In the genomic region with DNA sequence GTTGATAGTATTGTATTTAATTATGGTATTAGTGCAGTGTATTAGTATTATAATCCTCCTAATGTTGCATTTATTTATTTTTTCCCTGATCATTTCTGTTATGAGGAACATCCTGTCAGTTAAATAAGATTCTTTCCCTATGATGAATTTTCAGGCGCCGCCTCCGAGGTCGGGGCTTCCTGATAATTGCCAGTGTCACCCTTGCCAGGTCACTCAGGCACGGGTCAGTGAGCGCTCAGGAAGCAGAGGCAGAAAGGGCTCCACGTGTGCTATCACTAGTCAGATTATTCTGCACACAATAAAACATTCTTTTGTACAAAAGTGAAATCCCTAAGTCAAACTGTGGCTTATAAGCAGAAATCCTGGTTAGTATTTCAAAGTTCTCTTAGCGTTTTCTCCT, we compare ENCODE assay signal across 23 cellular contexts.
DNase-seq lines count a peak whose midpoint lies in the region; ATAC-seq, FAIRE-seq and TF ChIP-seq lines count a peak whose summit lies in the region.
"Had no signal": no experiment of that assay in that cellular context is flagged by ENCODE, and none has a peak within 500 bp of the region (broad histone marks: within the 10 kb centered on the region; RNA-seq: fewer than 3 reads in every experiment).

No MANE protein-coding gene starts in this region.

- no CpG with 5 or more reads among the region's 8 CpGs for WGBS in trophoblast cell (ENCODE audit: extremely low coverage, insufficient coverage, insufficient read length)

- H3K4me2 ChIP-seq in trophoblast cell (ENCODE audit: low read length) = no peak overlapping the region

- no peak overlapping the region for H3K27ac ChIP-seq in foreskin keratinocyte
- no peak overlapping the region for H3K27ac ChIP-seq in trophoblast cell (ENCODE audit: low read depth, low read length)
- H3K27ac ChIP-seq: epithelial cell of prostate, ovary, right atrium auricular region, upper lobe of left lung had no signal

- no peak overlapping the region for H4K91ac ChIP-seq in trophoblast cell (ENCODE audit: low read depth, low read length)

- peak; percentile 37 for DNase-seq in AG20443 (ENCODE audit: low spot score)
- peak; percentile 10 for DNase-seq in HK-2 (ENCODE audit: unreplicated experiment)
- peak; percentile 50 for DNase-seq in RCC 7860 (ENCODE audit: low spot score)
- DNase-seq in left lobe of liver (ENCODE audit: low spot score) = no peak
- no peak for DNase-seq in foreskin keratinocyte
- DNase-seq in trophoblast cell = no peak
- DNase-seq in activated CD4-positive, CD25-positive, alpha-beta regulatory T cell treated with anti-CD3 and anti-CD28 coated beads, Interleukin-2, amount 50 U/mL, for 72 hours = no peak
- DNase-seq: ACHN; activated CD4-positive, alpha-beta T cell treated with anti-CD3 and anti-CD28 coated beads for 48 hours; activated CD8-positive, alpha-beta memory T cell treated with anti-CD3 and anti-CD28 coated beads, Interleukin-2, amount 10 ng/mL, durations not matched to agents 7 days and 5 days; cerebellar nuclear complex; H9; hypothalamus; KBM-7; NCI-H226; ovary; PC-3; SHP77 treated with DMSO at 0.1 percent for 48 hours; stimulated activated CD4-positive, alpha-beta T cell treated with anti-CD3 and anti-CD28 coated beads, Interleukin-15, amount 100 ng/mL, for 24 hours had no signal

- no peak overlapping the region for H4K8ac ChIP-seq in trophoblast cell (ENCODE audit: low read depth, low read length)

- no peaks in the 10 kb centered on the region for H3K36me3 ChIP-seq in trophoblast cell (ENCODE audit: control insufficient read depth in 1 of 2, insufficient read depth in 2 of 2, low read length in 2 of 2)
- H3K36me3 ChIP-seq: ovary, right atrium auricular region, upper lobe of left lung had no signal

- H3K27me3 ChIP-seq in foreskin keratinocyte = no peaks in the 10 kb centered on the region
- H3K27me3 ChIP-seq in trophoblast cell (ENCODE audit: insufficient read depth, low read length) = no peaks in the 10 kb centered on the region
- H3K27me3 ChIP-seq: ovary, right atrium auricular region, upper lobe of left lung had no signal

- H4K12ac ChIP-seq in trophoblast cell (ENCODE audit: low read depth, low read length) = no peak overlapping the region

- no peak overlapping the region for H3K14ac ChIP-seq in trophoblast cell (ENCODE audit: low read length)

- H3K18ac ChIP-seq in trophoblast cell (ENCODE audit: low read length) = no peak overlapping the region

- H3K79me2 ChIP-seq in trophoblast cell (ENCODE audit: control insufficient read depth, insufficient read depth, low read length, poor library complexity) = no peaks in the 10 kb centered on the region

- H3K4me1 ChIP-seq in foreskin keratinocyte (no peaks in the 10 kb centered on the region), trophoblast cell (ENCODE audit: control insufficient read depth in 1 of 2, insufficient read depth in 2 of 2, low read length in 2 of 2) (peaks cover 0 to 2% of the 10 kb centered on the region in 2 experiments)
- H3K4me1 ChIP-seq: right atrium auricular region, upper lobe of left lung had no signal

- no peak overlapping the region for H3K4me3 ChIP-seq in trophoblast cell (ENCODE audit: low read depth, low read length)
- H3K4me3 ChIP-seq: ovary, right atrium auricular region, upper lobe of left lung had no signal

- no peak for FAIRE-seq in RCC 7860 (lab: Jason Lieb, UNC)

- ATAC-seq in left lobe of liver = peak; percentile 36
- no peak for ATAC-seq in foreskin keratinocyte
- no peak for ATAC-seq in activated CD4-positive, CD25-positive, alpha-beta regulatory T cell treated with anti-CD3 and anti-CD28 coated beads, Interleukin-2, amount 50 U/mL, for 24 hours
- ATAC-seq: activated CD8-positive, alpha-beta memory T cell treated with anti-CD3 and anti-CD28 coated beads, Interleukin-2, amount 10 ng/mL, durations not matched to agents 7 days and 5 days; PC-3 had no signal

- H2BK120ac ChIP-seq in trophoblast cell (ENCODE audit: insufficient read depth, low read length, poor library complexity) = no peak overlapping the region

- no peak overlapping the region for H2AFZ ChIP-seq in trophoblast cell (ENCODE audit: insufficient read depth, low read length, poor library complexity)

- no peak overlapping the region for H3K9ac ChIP-seq in trophoblast cell (ENCODE audit: low read length)

- no peaks in the 10 kb centered on the region for H3K79me1 ChIP-seq in trophoblast cell (ENCODE audit: low read length)

- no peak overlapping the region for H2BK5ac ChIP-seq in trophoblast cell (ENCODE audit: low read depth, low read length, poor library complexity)

- no peaks in the 10 kb centered on the region for H3K9me3 ChIP-seq in trophoblast cell (ENCODE audit: insufficient read depth, low read depth, low read length)
- H3K9me3 ChIP-seq: ovary, right atrium auricular region, upper lobe of left lung had no signal

- H2AK5ac ChIP-seq in trophoblast cell (ENCODE audit: low read length) = no peak overlapping the region

- TF ChIP-seq CTCF in foreskin keratinocyte (conservative IDR thresholded peaks at IDR 0.05) = no peak

- H3K23ac ChIP-seq in trophoblast cell (ENCODE audit: low read length) = no peak overlapping the region

- H2BK12ac ChIP-seq in trophoblast cell (ENCODE audit: low read length) = no peak overlapping the region

- no peak overlapping the region for H3K4ac ChIP-seq in trophoblast cell (ENCODE audit: low read depth, low read length)

Comparison
In these comparisons a context has a peak if more than half of its experiments do, and no peak if none do; other contexts are left out.
1. DNase-seq: peak in AG20443 (single experiment), HK-2 (single experiment) and RCC 7860 (single experiment); none in left lobe of liver (single experiment), foreskin keratinocyte (0 of 2), trophoblast cell (0 of 2) and activated CD4-positive, CD25-positive, alpha-beta regulatory T cell treated with anti-CD3 and anti-CD28 coated beads, Interleukin-2, amount 50 U/mL, for 72 hours (single experiment).